20 cellular contexts compared by ENCODE assay signal in the genomic region with DNA sequence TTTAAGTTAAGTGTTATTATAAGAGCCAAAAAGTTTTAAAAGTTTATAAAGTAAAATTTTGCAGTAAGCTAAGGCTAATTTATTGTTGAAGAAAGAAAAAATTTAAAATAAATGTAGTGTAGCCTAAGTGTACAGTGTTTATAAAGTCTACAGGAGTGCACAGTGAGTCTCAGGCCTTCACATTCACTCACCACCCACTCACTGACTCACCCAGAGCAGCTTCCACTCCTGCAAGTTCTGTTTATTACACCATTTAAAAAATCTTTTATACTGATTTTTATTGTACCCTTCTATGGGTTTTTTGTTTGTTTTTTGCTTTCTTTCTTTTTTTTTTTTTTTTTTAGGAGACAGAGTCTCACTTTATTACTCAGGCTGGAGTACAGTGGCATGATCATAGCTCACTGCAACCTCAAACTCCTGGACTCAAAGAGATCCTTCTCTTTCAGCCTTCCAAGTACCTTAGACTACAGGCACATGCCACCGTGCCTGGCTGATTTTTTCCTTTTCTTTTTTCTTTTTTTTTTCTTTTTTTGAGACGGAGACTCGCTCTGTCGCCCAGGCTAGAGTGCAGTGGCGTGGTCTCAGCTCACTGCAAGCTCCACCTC. TPM values are rescaled to one million over a fixed set of nuclear protein-coding genes. Genes with fewer than 3 reads are reported as not detected.
A peak's percentile ranks its signal among the peaks of the same experiment; 100 is the strongest.
DNase-seq lines count a peak whose midpoint lies in the region; ATAC-seq and TF ChIP-seq lines count a peak whose summit lies in the region.
"Had no signal": no experiment of that assay in that cellular context is flagged by ENCODE, and none has a peak within 500 bp of the region (broad histone marks: within the 10 kb centered on the region; RNA-seq: fewer than 3 reads in every experiment).

No MANE protein-coding gene starts in this region.

- no peaks in the 10 kb centered on the region for H3K9me3 ChIP-seq in osteoblast (ENCODE audit: low read depth, low read length)
- H3K9me3 ChIP-seq: sigmoid colon had no signal

- H3K4me2 ChIP-seq in osteoblast (ENCODE audit: insufficient read depth, low read length) = peak overlapping the region; percentile 40
- H3K4me2 ChIP-seq: neural progenitor cell had no signal

- H2AFZ ChIP-seq in osteoblast (ENCODE audit: low read length) = no peak overlapping the region
- H2AFZ ChIP-seq: neural progenitor cell had no signal

- no peaks in the 10 kb centered on the region for H3K36me3 Mint-ChIP-seq in activated CD4-positive, alpha-beta T cell treated with anti-CD3 and anti-CD28 coated beads for 36 hours (ENCODE audit: low read depth)
- H3K36me3 Mint-ChIP-seq in progenitor cell of endocrine pancreas (ENCODE audit: insufficient read depth) = no peaks in the 10 kb centered on the region
- H3K36me3 Mint-ChIP-seq: neural progenitor cell had no signal

- peak; percentile 32 for DNase-seq in activated CD4-positive, alpha-beta T cell treated with anti-CD3 and anti-CD28 coated beads for 36 hours
- DNase-seq in activated CD4-positive, alpha-beta T cell treated with anti-CD3 and anti-CD28 coated beads, Interleukin-2, amount 50 U/mL, for 48 hours = no peak
- DNase-seq in LHCN-M2 (ENCODE audit: low read depth) (peak; percentile 49), epithelial cell of prostate (ENCODE audit: low read depth, low spot score) (no peak), osteoblast (ENCODE audit: insufficient read length, low spot score, missing footprints) (no peak), progenitor cell of endocrine pancreas (ENCODE audit: low spot score, unreplicated experiment) (no peak), NCI-H1436 treated with DMSO at 0.1 percent for 48 hours (lab: John Stamatoyannopoulos, UW) (no peak), DMS 273 (lab: John Stamatoyannopoulos, UW; ENCODE audit: unreplicated experiment) (no peak)
- DNase-seq: 8988T; activated gamma-delta T cell treated with Interleukin-2 at 50 U/mL for 16 hours; central memory CD4-positive, alpha-beta T cell; GOT3; Kasumi-1; NCI-H2107; NK-92 treated with Interleukin-12 subunit alpha and Interleukin-12 subunit beta, amount 100 ng/mL, for 24 hours; SHP77; sigmoid colon; T-helper 9 cell had no signal

- ATAC-seq in activated CD4-positive, alpha-beta T cell treated with anti-CD3 and anti-CD28 coated beads for 36 hours = peak; percentile 61

- peaks cover 2% of the 10 kb centered on the region for H3K4me1 ChIP-seq in osteoblast (ENCODE audit: insufficient read depth, low read length)
- H3K4me1 ChIP-seq: neural progenitor cell, sigmoid colon had no signal

- H3K27ac Mint-ChIP-seq in activated CD4-positive, alpha-beta T cell treated with anti-CD3 and anti-CD28 coated beads for 36 hours = no peak overlapping the region
- H3K27ac Mint-ChIP-seq in progenitor cell of endocrine pancreas = no peak overlapping the region
- H3K27ac Mint-ChIP-seq: neural progenitor cell had no signal

- no peak for TF ChIP-seq CTCF in osteoblast (IDR thresholded peaks at IDR 0.05; ENCODE audit: extremely low read depth, low read depth, low read length)
- no peak for TF ChIP-seq CTCF in progenitor cell of endocrine pancreas (IDR thresholded peaks at IDR 0.05; ENCODE audit: unreplicated experiment)

- no peak overlapping the region for H3K4me3 Mint-ChIP-seq in activated CD4-positive, alpha-beta T cell treated with anti-CD3 and anti-CD28 coated beads for 36 hours
- no peak overlapping the region for H3K4me3 Mint-ChIP-seq in progenitor cell of endocrine pancreas (ENCODE audit: low read depth)
- H3K4me3 Mint-ChIP-seq: neural progenitor cell had no signal

- H3K4me3 ChIP-seq in osteoblast (ENCODE audit: insufficient read depth, low read length) = no peak overlapping the region
- H3K4me3 ChIP-seq: neural progenitor cell, sigmoid colon had no signal

- CTCF ChIA-PET in activated CD4-positive, alpha-beta T cell treated with anti-CD3 and anti-CD28 coated beads for 36 hours (lab: Charles Lee) = interaction anchor here (0.6 kb wide), 1 partner anchor 45 kb away, joined by 3 read pairs; no protein-coding TSS in a partner anchor

- POLR2A ChIA-PET in activated CD4-positive, alpha-beta T cell treated with anti-CD3 and anti-CD28 coated beads for 36 hours (lab: Charles Lee) = interaction anchor here (0.6 kb wide), 4 partner anchors 23 to 65 kb away, joined by 3 to 5 read pairs (median 4); no protein-coding TSS in a partner anchor

- H3K9me3 Mint-ChIP-seq in activated CD4-positive, alpha-beta T cell treated with anti-CD3 and anti-CD28 coated beads for 36 hours (ENCODE audit: low read depth) = peaks cover 3% of the 10 kb centered on the region
- H3K9me3 Mint-ChIP-seq in progenitor cell of endocrine pancreas (ENCODE audit: low read depth) = peaks cover 8% of the 10 kb centered on the region
- H3K9me3 Mint-ChIP-seq: neural progenitor cell had no signal

- no peaks in the 10 kb centered on the region for H3K27me3 ChIP-seq in osteoblast (ENCODE audit: insufficient read depth, low read length)
- H3K27me3 ChIP-seq: neural progenitor cell, sigmoid colon had no signal

- no peaks in the 10 kb centered on the region for H3K4me1 Mint-ChIP-seq in activated CD4-positive, alpha-beta T cell treated with anti-CD3 and anti-CD28 coated beads for 36 hours
- peaks cover 2% of the 10 kb centered on the region for H3K4me1 Mint-ChIP-seq in progenitor cell of endocrine pancreas (ENCODE audit: low read depth)
- H3K4me1 Mint-ChIP-seq: neural progenitor cell had no signal

- H3K27ac ChIP-seq in epithelial cell of prostate = peak overlapping the region; percentile 65
- H3K27ac ChIP-seq in osteoblast (ENCODE audit: low read depth, low read length) = no peak overlapping the region
- H3K27ac ChIP-seq: neural progenitor cell, sigmoid colon had no signal

- peaks cover 2% of the 10 kb centered on the region for H3K27me3 Mint-ChIP-seq in activated CD4-positive, alpha-beta T cell treated with anti-CD3 and anti-CD28 coated beads for 36 hours
- no peaks in the 10 kb centered on the region for H3K27me3 Mint-ChIP-seq in progenitor cell of endocrine pancreas

- intact Hi-C loops in activated CD4-positive, alpha-beta T cell treated with anti-CD3 and anti-CD28 coated beads for 36 hours (cut with DNase I, micrococcal nuclease) = no loop called here

- H4K20me1 ChIP-seq in osteoblast (ENCODE audit: insufficient read depth, low read length) = no peaks in the 10 kb centered on the region

- no peaks in the 10 kb centered on the region for H3K79me2 ChIP-seq in osteoblast (ENCODE audit: insufficient read depth, low read length)

- no peaks in the 10 kb centered on the region for H3K36me3 ChIP-seq in osteoblast (ENCODE audit: insufficient read depth, low read length)
- H3K36me3 ChIP-seq: neural progenitor cell, sigmoid colon had no signal

RNA-seq across cellular contexts. Expression of a gene that starts 25.9 kb away (rescaled TPM):
- not detected for total RNA-seq in activated CD4-positive, alpha-beta T cell treated with anti-CD3 and anti-CD28 coated beads for 36 hours
- total RNA-seq in LHCN-M2 (2014; rRNA removed) (0.46 TPM in 1 of 2 replicates, not detected in the other), osteoblast (18.1 and 18.3 TPM in 2 replicates), progenitor cell of endocrine pancreas (not detected in 2 replicates)
- polyA plus RNA-seq in LHCN-M2 (2012) = 0.11 TPM
- total RNA-seq: endothelial cell of umbilical vein had no signal
- polyA plus RNA-seq: endothelial cell of umbilical vein had no signal

RNA-seq across cellular contexts. Expression of a gene that starts 32.1 kb away (rescaled TPM):
- 100 to 1,000 TPM; 148 to 250 TPM for total RNA-seq in activated CD4-positive, alpha-beta T cell treated with anti-CD3 and anti-CD28 coated beads for 36 hours
- 37.6 and 37.8 TPM in 2 replicates for total RNA-seq in LHCN-M2 (2014; rRNA removed)
- 24.5 TPM for polyA plus RNA-seq in LHCN-M2 (2012)
- total RNA-seq in osteoblast = 17.0 and 17.1 TPM in 2 replicates
- total RNA-seq in progenitor cell of endocrine pancreas = 53.5 and 55.4 TPM in 2 replicates

RNA-seq across cellular contexts. Expression of a gene that starts 33.1 kb away (rescaled TPM):
- 100 to 1,000 TPM; 163 to 181 TPM for total RNA-seq in activated CD4-positive, alpha-beta T cell treated with anti-CD3 and anti-CD28 coated beads for 36 hours
- 27.6 and 32.3 TPM in 2 replicates for total RNA-seq in LHCN-M2 (2014; rRNA removed)
- polyA plus RNA-seq in LHCN-M2 (2012) = 60.4 TPM
- total RNA-seq in osteoblast = 6.5 and 8.3 TPM in 2 replicates
- total RNA-seq in progenitor cell of endocrine pancreas = 52.5 and 61.3 TPM in 2 replicates

Comparison
In these comparisons a context has a peak if more than half of its experiments do, and no peak if none do; other contexts are left out.
1. DNase-seq: peak in activated CD4-positive, alpha-beta T cell treated with anti-CD3 and anti-CD28 coated beads for 36 hours (single experiment) and LHCN-M2 (single experiment); none in activated CD4-positive, alpha-beta T cell treated with anti-CD3 and anti-CD28 coated beads, Interleukin-2, amount 50 U/mL, for 48 hours (0 of 2), epithelial cell of prostate (single experiment), osteoblast (single experiment), progenitor cell of endocrine pancreas (single experiment), NCI-H1436 treated with DMSO at 0.1 percent for 48 hours (single experiment) and DMS 273 (single experiment).
2. RNA of a gene that starts 25.9 kb away (total RNA-seq): 18.1 to 18.3 TPM in osteoblast; 0.46 TPM in LHCN-M2, not detected in activated CD4-positive, alpha-beta T cell treated with anti-CD3 and anti-CD28 coated beads for 36 hours and not detected in progenitor cell of endocrine pancreas; every median in the first group is over 10 times any median in the second.